1 cellular context compared by ENCODE assay signal in genomic region chrX:153662266-153662665, GRCh38.
A peak's percentile ranks its signal among the peaks of the same experiment; 100 is the strongest.
TF ChIP-seq lines count a peak whose summit lies in the region.

No MANE protein-coding gene starts in this region.

TF ChIP-seq in K562, 482 proteins besides CTCF, POLR2A, EP300 and RAD21 (continued from another document):
- TF ChIP-seq, protein P1, sequence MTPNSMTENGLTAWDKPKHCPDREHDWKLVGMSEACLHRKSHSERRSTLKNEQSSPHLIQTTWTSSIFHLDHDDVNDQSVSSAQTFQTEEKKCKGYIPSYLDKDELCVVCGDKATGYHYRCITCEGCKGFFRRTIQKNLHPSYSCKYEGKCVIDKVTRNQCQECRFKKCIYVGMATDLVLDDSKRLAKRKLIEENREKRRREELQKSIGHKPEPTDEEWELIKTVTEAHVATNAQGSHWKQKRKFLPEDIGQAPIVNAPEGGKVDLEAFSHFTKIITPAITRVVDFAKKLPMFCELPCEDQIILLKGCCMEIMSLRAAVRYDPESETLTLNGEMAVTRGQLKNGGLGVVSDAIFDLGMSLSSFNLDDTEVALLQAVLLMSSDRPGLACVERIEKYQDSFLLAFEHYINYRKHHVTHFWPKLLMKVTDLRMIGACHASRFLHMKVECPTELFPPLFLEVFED (CRISPR knock-in tag; conservative IDR thresholded peaks at IDR 0.05): no peak
- TF ChIP-seq, protein P2, sequence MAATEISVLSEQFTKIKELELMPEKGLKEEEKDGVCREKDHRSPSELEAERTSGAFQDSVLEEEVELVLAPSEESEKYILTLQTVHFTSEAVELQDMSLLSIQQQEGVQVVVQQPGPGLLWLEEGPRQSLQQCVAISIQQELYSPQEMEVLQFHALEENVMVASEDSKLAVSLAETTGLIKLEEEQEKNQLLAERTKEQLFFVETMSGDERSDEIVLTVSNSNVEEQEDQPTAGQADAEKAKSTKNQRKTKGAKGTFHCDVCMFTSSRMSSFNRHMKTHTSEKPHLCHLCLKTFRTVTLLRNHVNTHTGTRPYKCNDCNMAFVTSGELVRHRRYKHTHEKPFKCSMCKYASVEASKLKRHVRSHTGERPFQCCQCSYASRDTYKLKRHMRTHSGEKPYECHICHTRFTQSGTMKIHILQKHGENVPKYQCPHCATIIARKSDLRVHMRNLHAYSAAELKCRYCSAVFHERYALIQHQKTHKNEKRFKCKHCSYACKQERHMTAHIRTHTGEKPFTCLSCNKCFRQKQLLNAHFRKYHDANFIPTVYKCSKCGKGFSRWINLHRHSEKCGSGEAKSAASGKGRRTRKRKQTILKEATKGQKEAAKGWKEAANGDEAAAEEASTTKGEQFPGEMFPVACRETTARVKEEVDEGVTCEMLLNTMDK (IDR thresholded peaks at IDR 0.05; ENCODE audit: borderline replicate concordance, insufficient read depth, low read depth, low read length, poor library complexity, severe bottlenecking): peak; percentile 37
- TF ChIP-seq SMARCA4 (IDR thresholded peaks at IDR 0.05) (no peak), ZFX (CRISPR knock-in tag; IDR thresholded peaks at IDR 0.05) (no peak), BCOR (IDR thresholded peaks at IDR 0.05) (0 out of 2 replicates have a peak, but pooled peaks have one; percentile 25), SMC3 (conservative IDR thresholded peaks at IDR 0.05; ENCODE audit: insufficient read depth, low read depth, low read length) (peak; percentile 28; the same call in 1 of the 2 replicates), ZBTB17 (CRISPR knock-in tag; IDR thresholded peaks at IDR 0.05) (no peak), L3MBTL2 (IDR thresholded peaks at IDR 0.05) (peak; percentile 40; the same call in 1 of the 2 replicates), JUND (IDR thresholded peaks at IDR 0.05; ENCODE audit: borderline replicate concordance, low read depth, low read length) (peak; percentile 11; the same call in 1 of the 2 replicates), JUND (tag; IDR thresholded peaks at IDR 0.05; ENCODE audit: borderline replicate concordance, low read depth, low read length) (no peak), NR2C1 (IDR thresholded peaks at IDR 0.05) (no peak), NR2C1 (tag; IDR thresholded peaks at IDR 0.05) (no peak), ZNF347 (CRISPR knock-in tag; IDR thresholded peaks at IDR 0.05; ENCODE audit: low read depth) (no peak), ATF7 (IDR thresholded peaks at IDR 0.05) (0 out of 2 replicates have a peak, but pooled peaks have one; percentile 18), RCOR1 (IDR thresholded peaks at IDR 0.05; ENCODE audit: borderline replicate concordance in 1 of 2, low read depth in 2 of 2, low read length in 2 of 2) (peak in 1 of 2 experiments; percentile 35; a peak in 1 of 4 replicates), NRF1 (conservative IDR thresholded peaks at IDR 0.05 in 1 of 2, IDR thresholded peaks at IDR 0.05 in 1 of 2) (peak; percentile 26 to 50; a peak in 3 of 4 replicates), MYC (IDR thresholded peaks at IDR 0.05; ENCODE audit: low read depth, low read length) (0 out of 2 replicates have a peak, but pooled peaks have one; percentile 15), MYC (CRISPR knock-in tag; IDR thresholded peaks at IDR 0.05; ENCODE audit: borderline replicate concordance, low read depth) (no peak)
- TF ChIP-seq, protein P3, sequence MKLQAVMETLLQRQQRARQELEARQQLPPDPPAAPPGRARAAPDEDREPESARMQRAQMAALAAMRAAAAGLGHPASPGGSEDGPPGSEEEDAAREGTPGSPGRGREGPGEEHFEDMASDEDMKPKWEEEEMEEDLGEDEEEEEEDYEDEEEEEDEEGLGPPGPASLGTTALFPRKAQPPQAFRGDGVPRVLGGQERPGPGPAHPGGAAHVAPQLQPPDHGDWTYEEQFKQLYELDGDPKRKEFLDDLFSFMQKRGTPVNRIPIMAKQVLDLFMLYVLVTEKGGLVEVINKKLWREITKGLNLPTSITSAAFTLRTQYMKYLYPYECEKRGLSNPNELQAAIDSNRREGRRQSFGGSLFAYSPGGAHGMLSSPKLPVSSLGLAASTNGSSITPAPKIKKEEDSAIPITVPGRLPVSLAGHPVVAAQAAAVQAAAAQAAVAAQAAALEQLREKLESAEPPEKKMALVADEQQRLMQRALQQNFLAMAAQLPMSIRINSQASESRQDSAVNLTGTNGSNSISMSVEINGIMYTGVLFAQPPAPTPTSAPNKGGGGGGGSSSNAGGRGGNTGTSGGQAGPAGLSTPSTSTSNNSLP (IDR thresholded peaks at IDR 0.05; ENCODE audit: borderline replicate concordance, low read depth, low read length): no peak
